ENCODE assay signal across 16 cellular contexts in the genomic region with DNA sequence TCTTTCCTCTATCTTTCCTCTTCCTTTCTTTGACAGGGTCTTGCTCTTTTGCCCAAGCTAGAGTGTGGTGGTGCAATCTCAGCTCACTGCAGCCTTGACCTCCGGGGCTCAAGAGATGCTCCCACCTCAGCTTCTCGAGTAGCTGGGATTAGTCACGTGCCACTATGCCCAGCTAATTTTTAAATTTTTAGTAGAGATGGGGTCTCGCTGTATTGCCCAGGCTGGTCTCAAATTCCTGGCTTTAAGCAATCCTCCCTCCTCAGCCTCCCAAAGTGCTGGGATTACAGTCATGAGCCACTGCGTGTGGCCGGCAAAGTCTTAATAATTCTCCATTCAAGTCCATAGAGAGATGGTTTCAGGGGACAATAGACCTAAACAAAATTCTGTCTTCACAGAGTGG. TPM values are rescaled to one million over a fixed set of nuclear protein-coding genes. Genes with fewer than 3 reads are reported as not detected.
"Had no signal": no experiment of that assay in that cellular context is flagged by ENCODE, and none has a peak within 500 bp of the region (broad histone marks: within the 10 kb centered on the region; RNA-seq: fewer than 3 reads in every experiment).

No MANE protein-coding gene starts in this region.

- H3K4me3 Mint-ChIP-seq: dendritic cell treated with granulocyte-macrophage colony-stimulating factor and Interleukin-4, amounts not matched to agents 40 ng/mL and 50 ng/mL, for 4 days; effector memory CD8-positive, alpha-beta T cell; naive thymus-derived CD8-positive, alpha-beta T cell; stimulated activated memory B cell treated with anti-CD40 and anti-IgM and Interleukin-4, amounts not matched to agents 10 μg/mL and 1 μg/mL and 100 μg/mL, for 72 hours had no signal

- H3K27me3 ChIP-seq: adrenal gland had no signal

- H3K9me3 ChIP-seq: adrenal gland, spleen, thoracic aorta, upper lobe of right lung had no signal

- DNase-seq: activated CD4-positive, alpha-beta T cell treated with anti-CD3 and anti-CD28 coated beads, Interleukin-2, amount 50 U/mL, for 4 hours; activated gamma-delta T cell treated with Interleukin-2 at 50 U/mL for 16 hours; effector memory CD8-positive, alpha-beta T cell; mesenchymal stem cell; naive thymus-derived CD8-positive, alpha-beta T cell; spleen; stimulated activated CD4-positive, alpha-beta T cell treated with anti-CD3 and anti-CD28 coated beads, Interleukin-4, amount 100 ng/mL, for 4 hours; T-helper 2 cell; upper lobe of right lung; WERI-Rb-1 had no signal

- H3K4me1 ChIP-seq: adrenal gland, upper lobe of right lung had no signal

- H3K27ac Mint-ChIP-seq: activated naive CD4-positive, alpha-beta T cell treated with anti-CD3 and anti-CD28 coated beads, Interleukin-2, amount 50 U/mL, for 72 hours; dendritic cell treated with granulocyte-macrophage colony-stimulating factor and Interleukin-4, amounts not matched to agents 40 ng/mL and 50 ng/mL, for 4 days; effector memory CD8-positive, alpha-beta T cell; naive thymus-derived CD8-positive, alpha-beta T cell; stimulated activated memory B cell treated with anti-CD40 and anti-IgM and Interleukin-4, amounts not matched to agents 10 μg/mL and 1 μg/mL and 100 μg/mL, for 72 hours had no signal

- H3K36me3 ChIP-seq: adrenal gland, spleen, thoracic aorta, upper lobe of right lung, WERI-Rb-1 had no signal

- H3K4me3 ChIP-seq: spleen, thoracic aorta, upper lobe of right lung had no signal

- H3K27ac ChIP-seq: spleen, thoracic aorta, upper lobe of right lung, WERI-Rb-1 had no signal

- H3K9me3 Mint-ChIP-seq: activated naive CD4-positive, alpha-beta T cell treated with anti-CD3 and anti-CD28 coated beads, Interleukin-2, amount 50 U/mL, for 72 hours; dendritic cell treated with granulocyte-macrophage colony-stimulating factor and Interleukin-4, amounts not matched to agents 40 ng/mL and 50 ng/mL, for 4 days; stimulated activated memory B cell treated with anti-CD40 and anti-IgM and Interleukin-4, amounts not matched to agents 10 μg/mL and 1 μg/mL and 100 μg/mL, for 72 hours had no signal

- ATAC-seq: activated naive CD4-positive, alpha-beta T cell treated with anti-CD3 and anti-CD28 coated beads, Interleukin-2, amount 50 U/mL, for 72 hours; effector memory CD8-positive, alpha-beta T cell; naive thymus-derived CD8-positive, alpha-beta T cell; stimulated activated memory B cell treated with anti-CD40 and anti-IgM and Interleukin-4, amounts not matched to agents 10 μg/mL and 1 μg/mL and 100 μg/mL, for 72 hours had no signal

- H3K36me3 Mint-ChIP-seq: activated naive CD4-positive, alpha-beta T cell treated with anti-CD3 and anti-CD28 coated beads, Interleukin-2, amount 50 U/mL, for 72 hours; naive thymus-derived CD8-positive, alpha-beta T cell; stimulated activated memory B cell treated with anti-CD40 and anti-IgM and Interleukin-4, amounts not matched to agents 10 μg/mL and 1 μg/mL and 100 μg/mL, for 72 hours had no signal

RNA-seq across cellular contexts. Expression of gene COL26A1, which starts 40.2 kb away (rescaled TPM):
- total RNA-seq: activated naive CD4-positive, alpha-beta T cell treated with anti-CD3 and anti-CD28 coated beads, Interleukin-2, amount 50 U/mL, for 72 hours; fibroblast of villous mesenchyme; naive thymus-derived CD8-positive, alpha-beta T cell had no signal
